Comparison of ENCODE assay signal across 8 cellular contexts in genomic region chr10:50497758-50498157, GRCh38.
DNase-seq lines count a peak whose midpoint lies in the region; ATAC-seq and TF ChIP-seq lines count a peak whose summit lies in the region.

No MANE protein-coding gene starts in this region.

- H3K36me3 ChIP-seq in esophagus muscularis mucosa (no peaks in the 10 kb centered on the region), thoracic aorta (no peaks in the 10 kb centered on the region), Peyer's patch (no peaks in the 10 kb centered on the region)

- peak; percentile 88 for ATAC-seq in GM21360 (IDR thresholded peaks at IDR 0.05; ENCODE audit: unreplicated experiment)
- ATAC-seq in HG03521 (IDR thresholded peaks at IDR 0.05; ENCODE audit: unreplicated experiment), result peak; percentile 82
- ATAC-seq in thoracic aorta (ENCODE audit: insufficient number of reproducible peaks, low FRiP score, low read depth), result no peak

- H3K9me3 ChIP-seq in esophagus muscularis mucosa, result no peaks in the 10 kb centered on the region
- no peaks in the 10 kb centered on the region for H3K9me3 ChIP-seq in thoracic aorta
- no peaks in the 10 kb centered on the region for H3K9me3 ChIP-seq in Peyer's patch

- TF ChIP-seq CTCF in esophagus muscularis mucosa (IDR thresholded peaks at IDR 0.05) (no peak), thoracic aorta (IDR thresholded peaks at IDR 0.05) (no peak), Peyer's patch (IDR thresholded peaks at IDR 0.05) (no peak)

- H3K27me3 ChIP-seq in esophagus muscularis mucosa, result no peaks in the 10 kb centered on the region
- no peaks in the 10 kb centered on the region for H3K27me3 ChIP-seq in thoracic aorta (replicated peaks; ENCODE audit: insufficient read depth)
- no peaks in the 10 kb centered on the region for H3K27me3 ChIP-seq in Peyer's patch

- in situ Hi-C loops in Caki2 (cut with HindIII; ENCODE audit: low pct_unique_long_range_greater_than_20kb, low sequenced_read_pairs), result no loop called here

- TF ChIP-seq POLR2A in esophagus muscularis mucosa (IDR thresholded peaks at IDR 0.05; ENCODE audit: low read depth) (no peak), Peyer's patch (IDR thresholded peaks at IDR 0.05) (no peak)

- peak overlapping the region in 1 of 4 donors; percentile 21 for H3K4me3 ChIP-seq in esophagus muscularis mucosa
- H3K4me3 ChIP-seq in thoracic aorta, result peak overlapping the region; percentile 56
- no peak overlapping the region for H3K4me3 ChIP-seq in Peyer's patch

- peaks cover 13 to 42% (median 36%) of the 10 kb centered on the region in 4 donors for H3K4me1 ChIP-seq in esophagus muscularis mucosa
- H3K4me1 ChIP-seq in thoracic aorta (ENCODE audit: control insufficient read depth in 1 of 2, low read depth in 2 of 2), result peaks cover 13 to 18% of the 10 kb centered on the region in 2 donors
- no peaks in the 10 kb centered on the region for H3K4me1 ChIP-seq in Peyer's patch

- intact Hi-C loops in esophagus muscularis mucosa (cut with DNase I), result no loop called here

- TF ChIP-seq EP300 in esophagus muscularis mucosa (IDR thresholded peaks at IDR 0.05), result no peak

- H3K27ac ChIP-seq in esophagus muscularis mucosa (replicated peaks in 1 of 4), result peak overlapping the region; percentile 58 to 78 (median 64)
- peak overlapping the region; percentile 30 to 41 for H3K27ac ChIP-seq in thoracic aorta
- no peak overlapping the region for H3K27ac ChIP-seq in Peyer's patch

- DNase-seq in Caki2 (ENCODE audit: low read depth) (peak; percentile 40), esophagus muscularis mucosa (ENCODE audit: extremely low spot score) (no peak), thoracic aorta (ENCODE audit: low spot score) (no peak), Peyer's patch (no peak), cerebellum (ENCODE audit: low spot score) (no peak)
- DNase-seq in central memory CD4-positive, alpha-beta T cell, result no peak

Comparison
In these comparisons a context has a peak if more than half of its experiments do, and no peak if none do; other contexts are left out.
1. H3K27ac ChIP-seq: peak in esophagus muscularis mucosa (4 of 4) and thoracic aorta (2 of 2); none in Peyer's patch (0 of 4).